ENCODE assay signal across 11 cellular contexts in genomic region chr3:14410106-14410500, GRCh38. TPM values are rescaled to one million over a fixed set of nuclear protein-coding genes. Genes with fewer than 3 reads are reported as not detected.
DNase-seq lines count a peak whose midpoint lies in the region; ATAC-seq and TF ChIP-seq lines count a peak whose summit lies in the region.
"Had no signal": no experiment of that assay in that cellular context is flagged by ENCODE, and none has a peak within 500 bp of the region (broad histone marks: within the 10 kb centered on the region; RNA-seq: fewer than 3 reads in every experiment).

No MANE protein-coding gene starts in this region.

- H3K27ac Mint-ChIP-seq in GM23338 = no peak overlapping the region

- 64 to 82% (median 81%) methylated on average over 5 of the region's 5 CpGs for WGBS in adrenal gland, 4 donors

- H3K36me3 ChIP-seq in GM23338 (ENCODE audit: insufficient read depth) (no peaks in the 10 kb centered on the region; the same call in 1 of the 2 replicates), adrenal gland (replicated peaks in 1 of 2) (peaks cover 0 to 11% of the 10 kb centered on the region in 2 donors), skeletal muscle satellite cell (ENCODE audit: insufficient read depth, low read length) (peaks cover 18% of the 10 kb centered on the region)
- H3K36me3 ChIP-seq: transverse colon had no signal

- peaks cover 17% of the 10 kb centered on the region for H3F3A ChIP-seq in GM23338 (replicated peaks; ENCODE audit: low read depth)

- H3K4me3 ChIP-seq in GM23338 (no peak overlapping the region), adrenal gland (no peak overlapping the region), skeletal muscle satellite cell (ENCODE audit: low read length) (peak overlapping the region; percentile 23)
- H3K4me3 ChIP-seq: transverse colon had no signal

- H3K9me3 Mint-ChIP-seq in GM23338 = no peaks in the 10 kb centered on the region

- ATAC-seq in GM23338 (no peak), HG02642 (IDR thresholded peaks at IDR 0.05; ENCODE audit: poor library complexity, unreplicated experiment) (no peak), HG03039 (IDR thresholded peaks at IDR 0.05; ENCODE audit: unreplicated experiment) (no peak)

- H3K27me3 ChIP-seq in GM23338 (ENCODE audit: insufficient read depth) = no peaks in the 10 kb centered on the region
- H3K27me3 ChIP-seq in adrenal gland = no peaks in the 10 kb centered on the region
- no peaks in the 10 kb centered on the region for H3K27me3 ChIP-seq in skeletal muscle satellite cell (ENCODE audit: control insufficient read depth, insufficient read depth, low read length)
- H3K27me3 ChIP-seq: foreskin keratinocyte, transverse colon had no signal

- intact Hi-C loops in adrenal gland (cut with DNase I) = no loop called here

- peaks cover 45% of the 10 kb centered on the region for H3K36me3 Mint-ChIP-seq in GM23338 (ENCODE audit: low read depth)

- H3K9ac ChIP-seq in skeletal muscle satellite cell (ENCODE audit: low read depth, low read length) = peak overlapping the region; percentile 70

- H3K9me2 ChIP-seq in GM23338 (ENCODE audit: insufficient read depth) = no peaks in the 10 kb centered on the region

- H3K4me1 Mint-ChIP-seq in GM23338 = peaks cover 69% of the 10 kb centered on the region

- no peak for TF ChIP-seq POLR2A in adrenal gland (IDR thresholded peaks at IDR 0.05)

- no peaks in the 10 kb centered on the region for H3K9me3 ChIP-seq in adrenal gland (replicated peaks in 1 of 3)
- H3K9me3 ChIP-seq in skeletal muscle satellite cell (replicated peaks; ENCODE audit: low read length) = no peaks in the 10 kb centered on the region
- H3K9me3 ChIP-seq: transverse colon had no signal

- peaks cover 91% of the 10 kb centered on the region for H3K79me2 ChIP-seq in GM23338 (replicated peaks; ENCODE audit: insufficient read depth)

- H3K27me3 Mint-ChIP-seq in GM23338 (ENCODE audit: insufficient read depth, low read depth, poor library complexity) = peaks cover 12% of the 10 kb centered on the region

- H2AFZ ChIP-seq in GM23338 = no peak overlapping the region

- H3K4me2 ChIP-seq in GM23338 (no peak overlapping the region), skeletal muscle satellite cell (ENCODE audit: low read length) (peak overlapping the region; percentile 55)

- DNase-seq in GM23338 (ENCODE audit: low spot score) = no peak
- DNase-seq in MV-4-11 (lab: John Stamatoyannopoulos, UW) = peak; percentile 43
- DNase-seq in adrenal gland = no peak
- no peak for DNase-seq in NCI-H1105 treated with DMSO at 0.1 percent for 48 hours (lab: John Stamatoyannopoulos, UW)
- no peak for DNase-seq in NCI-H526 (lab: John Stamatoyannopoulos, UW)
- DNase-seq: DMS 273 treated with DMSO at 0.1 percent for 48 hours had no signal

- H3K4me1 ChIP-seq in GM23338 (ENCODE audit: insufficient read depth) = peaks cover 58% of the 10 kb centered on the region
- H3K4me1 ChIP-seq in adrenal gland (replicated peaks in 1 of 2) = peaks cover 45 to 92% of the 10 kb centered on the region in 2 donors
- peaks cover 72% of the 10 kb centered on the region for H3K4me1 ChIP-seq in skeletal muscle satellite cell (ENCODE audit: control insufficient read depth, insufficient read depth, low read length)

- H4K20me1 ChIP-seq in GM23338 (replicated peaks; ENCODE audit: insufficient read depth) = peaks cover 61% of the 10 kb centered on the region

- no peak overlapping the region for H3K4me3 Mint-ChIP-seq in GM23338

- H3K27ac ChIP-seq in GM23338 (ENCODE audit: low read depth) = peak overlapping the region; percentile 72; the same call in 1 of the 2 replicates
- peak overlapping the region in 4 of 5 donors; percentile 57 to 90 (median 89) for H3K27ac ChIP-seq in adrenal gland
- H3K27ac ChIP-seq: foreskin keratinocyte had no signal

- TF ChIP-seq CTCF in GM23338 (conservative IDR thresholded peaks at IDR 0.05; ENCODE audit: low read depth in 2 of 2) (no peak), adrenal gland (IDR thresholded peaks at IDR 0.05) (no peak)

TF ChIP-seq in GM23338, 12 proteins besides CTCF, POLR2A, EP300 and RAD21 (continues in another document):
- TF ChIP-seq EZH2phosphoT487 (IDR thresholded peaks at IDR 0.05; ENCODE audit: unreplicated experiment) = no peak
- no peak for TF ChIP-seq NANOG (IDR thresholded peaks at IDR 0.05; ENCODE audit: borderline replicate concordance)
- no peak for TF ChIP-seq JUNB (IDR thresholded peaks at IDR 0.05; ENCODE audit: unreplicated experiment)
- TF ChIP-seq EZH2 (IDR thresholded peaks at IDR 0.05; ENCODE audit: low read depth, unreplicated experiment) = no peak
- TF ChIP-seq, protein P1, sequence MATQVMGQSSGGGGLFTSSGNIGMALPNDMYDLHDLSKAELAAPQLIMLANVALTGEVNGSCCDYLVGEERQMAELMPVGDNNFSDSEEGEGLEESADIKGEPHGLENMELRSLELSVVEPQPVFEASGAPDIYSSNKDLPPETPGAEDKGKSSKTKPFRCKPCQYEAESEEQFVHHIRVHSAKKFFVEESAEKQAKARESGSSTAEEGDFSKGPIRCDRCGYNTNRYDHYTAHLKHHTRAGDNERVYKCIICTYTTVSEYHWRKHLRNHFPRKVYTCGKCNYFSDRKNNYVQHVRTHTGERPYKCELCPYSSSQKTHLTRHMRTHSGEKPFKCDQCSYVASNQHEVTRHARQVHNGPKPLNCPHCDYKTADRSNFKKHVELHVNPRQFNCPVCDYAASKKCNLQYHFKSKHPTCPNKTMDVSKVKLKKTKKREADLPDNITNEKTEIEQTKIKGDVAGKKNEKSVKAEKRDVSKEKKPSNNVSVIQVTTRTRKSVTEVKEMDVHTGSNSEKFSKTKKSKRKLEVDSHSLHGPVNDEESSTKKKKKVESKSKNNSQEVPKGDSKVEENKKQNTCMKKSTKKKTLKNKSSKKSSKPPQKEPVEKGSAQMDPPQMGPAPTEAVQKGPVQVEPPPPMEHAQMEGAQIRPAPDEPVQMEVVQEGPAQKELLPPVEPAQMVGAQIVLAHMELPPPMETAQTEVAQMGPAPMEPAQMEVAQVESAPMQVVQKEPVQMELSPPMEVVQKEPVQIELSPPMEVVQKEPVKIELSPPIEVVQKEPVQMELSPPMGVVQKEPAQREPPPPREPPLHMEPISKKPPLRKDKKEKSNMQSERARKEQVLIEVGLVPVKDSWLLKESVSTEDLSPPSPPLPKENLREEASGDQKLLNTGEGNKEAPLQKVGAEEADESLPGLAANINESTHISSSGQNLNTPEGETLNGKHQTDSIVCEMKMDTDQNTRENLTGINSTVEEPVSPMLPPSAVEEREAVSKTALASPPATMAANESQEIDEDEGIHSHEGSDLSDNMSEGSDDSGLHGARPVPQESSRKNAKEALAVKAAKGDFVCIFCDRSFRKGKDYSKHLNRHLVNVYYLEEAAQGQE (IDR thresholded peaks at IDR 0.05; ENCODE audit: unreplicated experiment) = no peak
- no peak for TF ChIP-seq STAT1 (IDR thresholded peaks at IDR 0.05; ENCODE audit: unreplicated experiment)

RNA-seq across cellular contexts. Expression of gene SLC6A6, which starts 7.7 kb away (rescaled TPM):
- 142 and 150 TPM in 2 replicates for total RNA-seq in GM23338 (2014; rRNA removed; shearing (Covaris generic))
- polyA plus RNA-seq in GM23338 (2016; fragmentation: Nextera tagmentation; extraction: Ambion mirVana) = 27.5 and 31.6 TPM in 2 replicates
- total RNA-seq in adrenal gland = 100 to 1,000 TPM in 3 of 8 donors, 10 to 100 TPM in 5; 71.8 to 197 (median 90.6) TPM
- polyA plus RNA-seq in adrenal gland = 10 to 100 TPM; 10.6 to 80.8 (median 13.0) TPM
- total RNA-seq in skeletal muscle satellite cell (2012; rRNA removed) = 11.9 and 12.9 TPM in 2 replicates
